1 cellular context compared by ENCODE assay signal in the genomic region with DNA sequence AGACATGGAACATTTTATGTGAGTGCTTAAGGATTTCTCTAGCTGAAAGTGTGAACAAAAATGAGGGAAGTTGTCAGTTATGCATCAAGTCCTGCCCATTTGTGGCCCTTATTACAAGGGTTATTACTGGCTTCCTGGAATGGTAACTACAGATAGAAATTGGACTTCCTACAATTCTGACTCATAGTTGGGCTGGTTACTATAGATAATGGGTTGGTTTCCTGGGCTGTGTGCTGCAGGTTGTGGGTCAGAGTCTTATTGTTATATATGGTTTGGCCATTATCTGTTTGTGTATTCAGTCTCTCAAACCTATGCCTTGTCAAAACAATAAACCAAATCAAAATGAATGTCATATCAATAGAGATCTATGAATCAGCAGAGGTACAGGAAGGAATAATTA.
TF ChIP-seq lines count a peak whose summit lies in the region.

No MANE protein-coding gene starts in this region.

TF ChIP-seq in H1, 55 proteins besides CTCF, POLR2A, EP300 and RAD21 (continued from another document):
- TF ChIP-seq, protein P1, sequence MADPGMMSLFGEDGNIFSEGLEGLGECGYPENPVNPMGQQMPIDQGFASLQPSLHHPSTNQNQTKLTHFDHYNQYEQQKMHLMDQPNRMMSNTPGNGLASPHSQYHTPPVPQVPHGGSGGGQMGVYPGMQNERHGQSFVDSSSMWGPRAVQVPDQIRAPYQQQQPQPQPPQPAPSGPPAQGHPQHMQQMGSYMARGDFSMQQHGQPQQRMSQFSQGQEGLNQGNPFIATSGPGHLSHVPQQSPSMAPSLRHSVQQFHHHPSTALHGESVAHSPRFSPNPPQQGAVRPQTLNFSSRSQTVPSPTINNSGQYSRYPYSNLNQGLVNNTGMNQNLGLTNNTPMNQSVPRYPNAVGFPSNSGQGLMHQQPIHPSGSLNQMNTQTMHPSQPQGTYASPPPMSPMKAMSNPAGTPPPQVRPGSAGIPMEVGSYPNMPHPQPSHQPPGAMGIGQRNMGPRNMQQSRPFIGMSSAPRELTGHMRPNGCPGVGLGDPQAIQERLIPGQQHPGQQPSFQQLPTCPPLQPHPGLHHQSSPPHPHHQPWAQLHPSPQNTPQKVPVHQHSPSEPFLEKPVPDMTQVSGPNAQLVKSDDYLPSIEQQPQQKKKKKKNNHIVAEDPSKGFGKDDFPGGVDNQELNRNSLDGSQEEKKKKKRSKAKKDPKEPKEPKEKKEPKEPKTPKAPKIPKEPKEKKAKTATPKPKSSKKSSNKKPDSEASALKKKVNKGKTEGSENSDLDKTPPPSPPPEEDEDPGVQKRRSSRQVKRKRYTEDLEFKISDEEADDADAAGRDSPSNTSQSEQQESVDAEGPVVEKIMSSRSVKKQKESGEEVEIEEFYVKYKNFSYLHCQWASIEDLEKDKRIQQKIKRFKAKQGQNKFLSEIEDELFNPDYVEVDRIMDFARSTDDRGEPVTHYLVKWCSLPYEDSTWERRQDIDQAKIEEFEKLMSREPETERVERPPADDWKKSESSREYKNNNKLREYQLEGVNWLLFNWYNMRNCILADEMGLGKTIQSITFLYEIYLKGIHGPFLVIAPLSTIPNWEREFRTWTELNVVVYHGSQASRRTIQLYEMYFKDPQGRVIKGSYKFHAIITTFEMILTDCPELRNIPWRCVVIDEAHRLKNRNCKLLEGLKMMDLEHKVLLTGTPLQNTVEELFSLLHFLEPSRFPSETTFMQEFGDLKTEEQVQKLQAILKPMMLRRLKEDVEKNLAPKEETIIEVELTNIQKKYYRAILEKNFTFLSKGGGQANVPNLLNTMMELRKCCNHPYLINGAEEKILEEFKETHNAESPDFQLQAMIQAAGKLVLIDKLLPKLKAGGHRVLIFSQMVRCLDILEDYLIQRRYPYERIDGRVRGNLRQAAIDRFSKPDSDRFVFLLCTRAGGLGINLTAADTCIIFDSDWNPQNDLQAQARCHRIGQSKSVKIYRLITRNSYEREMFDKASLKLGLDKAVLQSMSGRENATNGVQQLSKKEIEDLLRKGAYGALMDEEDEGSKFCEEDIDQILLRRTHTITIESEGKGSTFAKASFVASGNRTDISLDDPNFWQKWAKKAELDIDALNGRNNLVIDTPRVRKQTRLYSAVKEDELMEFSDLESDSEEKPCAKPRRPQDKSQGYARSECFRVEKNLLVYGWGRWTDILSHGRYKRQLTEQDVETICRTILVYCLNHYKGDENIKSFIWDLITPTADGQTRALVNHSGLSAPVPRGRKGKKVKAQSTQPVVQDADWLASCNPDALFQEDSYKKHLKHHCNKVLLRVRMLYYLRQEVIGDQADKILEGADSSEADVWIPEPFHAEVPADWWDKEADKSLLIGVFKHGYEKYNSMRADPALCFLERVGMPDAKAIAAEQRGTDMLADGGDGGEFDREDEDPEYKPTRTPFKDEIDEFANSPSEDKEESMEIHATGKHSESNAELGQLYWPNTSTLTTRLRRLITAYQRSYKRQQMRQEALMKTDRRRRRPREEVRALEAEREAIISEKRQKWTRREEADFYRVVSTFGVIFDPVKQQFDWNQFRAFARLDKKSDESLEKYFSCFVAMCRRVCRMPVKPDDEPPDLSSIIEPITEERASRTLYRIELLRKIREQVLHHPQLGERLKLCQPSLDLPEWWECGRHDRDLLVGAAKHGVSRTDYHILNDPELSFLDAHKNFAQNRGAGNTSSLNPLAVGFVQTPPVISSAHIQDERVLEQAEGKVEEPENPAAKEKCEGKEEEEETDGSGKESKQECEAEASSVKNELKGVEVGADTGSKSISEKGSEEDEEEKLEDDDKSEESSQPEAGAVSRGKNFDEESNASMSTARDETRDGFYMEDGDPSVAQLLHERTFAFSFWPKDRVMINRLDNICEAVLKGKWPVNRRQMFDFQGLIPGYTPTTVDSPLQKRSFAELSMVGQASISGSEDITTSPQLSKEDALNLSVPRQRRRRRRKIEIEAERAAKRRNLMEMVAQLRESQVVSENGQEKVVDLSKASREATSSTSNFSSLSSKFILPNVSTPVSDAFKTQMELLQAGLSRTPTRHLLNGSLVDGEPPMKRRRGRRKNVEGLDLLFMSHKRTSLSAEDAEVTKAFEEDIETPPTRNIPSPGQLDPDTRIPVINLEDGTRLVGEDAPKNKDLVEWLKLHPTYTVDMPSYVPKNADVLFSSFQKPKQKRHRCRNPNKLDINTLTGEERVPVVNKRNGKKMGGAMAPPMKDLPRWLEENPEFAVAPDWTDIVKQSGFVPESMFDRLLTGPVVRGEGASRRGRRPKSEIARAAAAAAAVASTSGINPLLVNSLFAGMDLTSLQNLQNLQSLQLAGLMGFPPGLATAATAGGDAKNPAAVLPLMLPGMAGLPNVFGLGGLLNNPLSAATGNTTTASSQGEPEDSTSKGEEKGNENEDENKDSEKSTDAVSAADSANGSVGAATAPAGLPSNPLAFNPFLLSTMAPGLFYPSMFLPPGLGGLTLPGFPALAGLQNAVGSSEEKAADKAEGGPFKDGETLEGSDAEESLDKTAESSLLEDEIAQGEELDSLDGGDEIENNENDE (IDR thresholded peaks at IDR 0.05; ENCODE audit: insufficient replicate concordance, low read length): no peak
- TF ChIP-seq, protein P2, sequence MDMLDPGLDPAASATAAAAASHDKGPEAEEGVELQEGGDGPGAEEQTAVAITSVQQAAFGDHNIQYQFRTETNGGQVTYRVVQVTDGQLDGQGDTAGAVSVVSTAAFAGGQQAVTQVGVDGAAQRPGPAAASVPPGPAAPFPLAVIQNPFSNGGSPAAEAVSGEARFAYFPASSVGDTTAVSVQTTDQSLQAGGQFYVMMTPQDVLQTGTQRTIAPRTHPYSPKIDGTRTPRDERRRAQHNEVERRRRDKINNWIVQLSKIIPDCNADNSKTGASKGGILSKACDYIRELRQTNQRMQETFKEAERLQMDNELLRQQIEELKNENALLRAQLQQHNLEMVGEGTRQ (IDR thresholded peaks at IDR 0.05; ENCODE audit: low read length): no peak
- TF ChIP-seq KDM5A (IDR thresholded peaks at IDR 0.05; ENCODE audit: low read length) (no peak), NRF1 (IDR thresholded peaks at IDR 0.05; ENCODE audit: low read depth, low read length) (no peak), EGR1 (IDR thresholded peaks at IDR 0.05; ENCODE audit: borderline replicate concordance, low read depth, low read length) (no peak), BRCA1 (IDR thresholded peaks at IDR 0.05; ENCODE audit: low read depth, low read length) (no peak), NANOG (IDR thresholded peaks at IDR 0.05; ENCODE audit: insufficient read depth, low read depth, low read length, poor library complexity, severe bottlenecking) (no peak), SP4 (IDR thresholded peaks at IDR 0.05; ENCODE audit: low read length) (no peak), SUZ12 (IDR thresholded peaks at IDR 0.05; ENCODE audit: low read length) (no peak)
